1 cellular context compared by ENCODE assay signal in genomic region chr3:31680072-31680870, GRCh38.
TF ChIP-seq lines count a peak whose summit lies in the region.

No MANE protein-coding gene starts in this region.

TF ChIP-seq in HepG2, 621 proteins besides CTCF, POLR2A, EP300 and RAD21 (continued from another document):
- TF ChIP-seq HHEX (CRISPR knock-in tag; IDR thresholded peaks at IDR 0.05) (peak; percentile 13; the same call in 1 of the 2 replicates), SOX13 (IDR thresholded peaks at IDR 0.05) (no peak), SOX13 (CRISPR knock-in tag; conservative IDR thresholded peaks at IDR 0.05 in 1 of 2, IDR thresholded peaks at IDR 0.05 in 1 of 2) (0 out of 4 replicates have a peak, but pooled peaks of 1 of the 2 experiments have one; percentile 40), FOXJ3 (CRISPR knock-in tag; IDR thresholded peaks at IDR 0.05; ENCODE audit: borderline replicate concordance) (peak; percentile 48; the same call in 1 of the 2 replicates), ZNF253 (CRISPR knock-in tag; IDR thresholded peaks at IDR 0.05; ENCODE audit: borderline replicate concordance) (no peak), RXRB (CRISPR knock-in tag; IDR thresholded peaks at IDR 0.05; ENCODE audit: borderline replicate concordance) (peak; percentile 28; the same call in 1 of the 2 replicates), ZNF496 (CRISPR knock-in tag; IDR thresholded peaks at IDR 0.05; ENCODE audit: insufficient replicate concordance) (no peak), ERF (CRISPR knock-in tag; IDR thresholded peaks at IDR 0.05) (0 out of 2 replicates have a peak, but pooled peaks have one; percentile 12), FOXP1 (IDR thresholded peaks at IDR 0.05) (no peak), FOXP1 (CRISPR knock-in tag; IDR thresholded peaks at IDR 0.05) (peak; percentile 34; the same call in 1 of the 2 replicates), ZNF367 (CRISPR knock-in tag; IDR thresholded peaks at IDR 0.05; ENCODE audit: borderline replicate concordance) (no peak), MLXIP (CRISPR knock-in tag; IDR thresholded peaks at IDR 0.05; ENCODE audit: borderline replicate concordance) (no peak), TEAD2 (CRISPR knock-in tag; IDR thresholded peaks at IDR 0.05) (no peak)
- TF ChIP-seq, protein P1, sequence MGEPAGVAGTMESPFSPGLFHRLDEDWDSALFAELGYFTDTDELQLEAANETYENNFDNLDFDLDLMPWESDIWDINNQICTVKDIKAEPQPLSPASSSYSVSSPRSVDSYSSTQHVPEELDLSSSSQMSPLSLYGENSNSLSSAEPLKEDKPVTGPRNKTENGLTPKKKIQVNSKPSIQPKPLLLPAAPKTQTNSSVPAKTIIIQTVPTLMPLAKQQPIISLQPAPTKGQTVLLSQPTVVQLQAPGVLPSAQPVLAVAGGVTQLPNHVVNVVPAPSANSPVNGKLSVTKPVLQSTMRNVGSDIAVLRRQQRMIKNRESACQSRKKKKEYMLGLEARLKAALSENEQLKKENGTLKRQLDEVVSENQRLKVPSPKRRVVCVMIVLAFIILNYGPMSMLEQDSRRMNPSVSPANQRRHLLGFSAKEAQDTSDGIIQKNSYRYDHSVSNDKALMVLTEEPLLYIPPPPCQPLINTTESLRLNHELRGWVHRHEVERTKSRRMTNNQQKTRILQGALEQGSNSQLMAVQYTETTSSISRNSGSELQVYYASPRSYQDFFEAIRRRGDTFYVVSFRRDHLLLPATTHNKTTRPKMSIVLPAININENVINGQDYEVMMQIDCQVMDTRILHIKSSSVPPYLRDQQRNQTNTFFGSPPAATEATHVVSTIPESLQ (CRISPR knock-in tag; conservative IDR thresholded peaks at IDR 0.05) = no peak
